In the genomic region with DNA sequence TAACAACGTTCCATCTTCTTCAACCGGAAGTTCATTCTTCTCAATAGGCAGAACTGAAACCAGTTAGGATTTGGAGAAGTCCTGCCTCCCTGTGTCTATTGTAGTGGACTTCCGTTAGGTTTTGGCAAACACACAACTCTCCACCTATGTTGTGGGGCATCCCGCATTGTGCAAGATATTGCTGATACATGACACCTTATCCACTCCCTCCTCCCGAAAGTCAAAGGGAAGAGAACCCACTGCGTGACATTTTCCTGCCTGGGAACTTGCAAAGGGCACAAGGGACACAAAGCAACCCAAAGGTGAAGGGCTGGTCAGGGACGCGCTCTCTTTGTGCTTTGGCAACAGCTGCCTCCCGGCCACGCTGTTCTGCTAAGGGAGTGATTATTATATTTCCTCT, we compare ENCODE assay signal across 18 cellular contexts.
"Had no signal": no experiment of that assay in that cellular context is flagged by ENCODE, and none has a peak within 500 bp of the region (broad histone marks: within the 10 kb centered on the region; RNA-seq: fewer than 3 reads in every experiment).

No MANE protein-coding gene starts in this region.

- H3K9me3 Mint-ChIP-seq: brain; memory B cell; nephron; stimulated activated memory B cell treated with anti-CD40 and anti-IgM and Interleukin-4, amounts not matched to agents 10 μg/mL and 1 μg/mL and 100 μg/mL, for 72 hours had no signal

- DNase-seq: activated CD4-positive, alpha-beta T cell treated with anti-CD3 and anti-CD28 coated beads for 1 hour; activated gamma-delta T cell treated with Interleukin-2 at 50 U/mL for 16 hours; activated T-cell treated with anti-CD3 and anti-CD28 coated beads, Interleukin-2, amount 50 U/mL, for 1 hour; aorta; central memory CD4-positive, alpha-beta T cell; effector memory CD4-positive, alpha-beta T cell; foreskin keratinocyte; sigmoid colon; stimulated activated CD4-positive, alpha-beta T cell treated with anti-CD3 and anti-CD28 coated beads, Interleukin-15, amount 100 ng/mL, for 24 hours; stomach had no signal

- H3K9me3 ChIP-seq: sigmoid colon, stomach, suprapubic skin, tibial nerve had no signal

- H3K4me1 Mint-ChIP-seq: nephron; stimulated activated memory B cell treated with anti-CD40 and anti-IgM and Interleukin-4, amounts not matched to agents 10 μg/mL and 1 μg/mL and 100 μg/mL, for 72 hours had no signal

- H3K36me3 Mint-ChIP-seq: brain; memory B cell; stimulated activated memory B cell treated with anti-CD40 and anti-IgM and Interleukin-4, amounts not matched to agents 10 μg/mL and 1 μg/mL and 100 μg/mL, for 72 hours had no signal

- H3K36me3 ChIP-seq: sigmoid colon, stomach, suprapubic skin, tibial nerve had no signal

- H3K4me3 ChIP-seq: sigmoid colon, smooth muscle cell, stomach, suprapubic skin, tibial nerve had no signal

- H3K4me1 ChIP-seq: foreskin keratinocyte, stomach, tibial nerve had no signal

- H3K27me3 ChIP-seq: foreskin keratinocyte, sigmoid colon, stomach, suprapubic skin, tibial nerve had no signal

- H3K27me3 Mint-ChIP-seq: memory B cell; stimulated activated memory B cell treated with anti-CD40 and anti-IgM and Interleukin-4, amounts not matched to agents 10 μg/mL and 1 μg/mL and 100 μg/mL, for 72 hours had no signal

- ATAC-seq: activated naive CD4-positive, alpha-beta T cell treated with anti-CD3 and anti-CD28 coated beads, Interleukin-2, amount 50 U/mL, for 72 hours; foreskin keratinocyte; stimulated activated memory B cell treated with anti-CD40 and anti-IgM and Interleukin-4, amounts not matched to agents 10 μg/mL and 1 μg/mL and 100 μg/mL, for 72 hours had no signal

- H3K4me2 ChIP-seq: smooth muscle cell had no signal

- H3K27ac ChIP-seq: foreskin keratinocyte, sigmoid colon, stomach, suprapubic skin, tibial nerve had no signal

- H3K27ac Mint-ChIP-seq: activated naive CD4-positive, alpha-beta T cell treated with anti-CD3 and anti-CD28 coated beads, Interleukin-2, amount 50 U/mL, for 72 hours; brain; memory B cell; nephron; stimulated activated memory B cell treated with anti-CD40 and anti-IgM and Interleukin-4, amounts not matched to agents 10 μg/mL and 1 μg/mL and 100 μg/mL, for 72 hours had no signal

- H3K4me3 Mint-ChIP-seq: brain; memory B cell; nephron; stimulated activated memory B cell treated with anti-CD40 and anti-IgM and Interleukin-4, amounts not matched to agents 10 μg/mL and 1 μg/mL and 100 μg/mL, for 72 hours had no signal
